Comparison of ENCODE assay signal across 1 cellular context in genomic region chr4:165112258-165113156, GRCh38.
A peak's percentile ranks its signal among the peaks of the same experiment; 100 is the strongest.
TF ChIP-seq lines count a peak whose summit lies in the region.

TMEM192 (minus strand) TSS chr4:165112860; CDS start chr4:165112773, 87 bp downstream.

TF ChIP-seq in GM12878, 131 proteins besides CTCF, POLR2A, EP300 and RAD21 (continued from another document and continues in another):
- TF ChIP-seq ZNF592 (IDR thresholded peaks at IDR 0.05) (no peak), ZBTB4 (CRISPR knock-in tag; IDR thresholded peaks at IDR 0.05) (no peak), CBX3 (IDR thresholded peaks at IDR 0.05; ENCODE audit: borderline replicate concordance, low read depth) (no peak), RCOR1 (conservative IDR thresholded peaks at IDR 0.05; ENCODE audit: low read depth, low read length) (no peak; the same call in 1 of the 2 replicates), LARP7 (IDR thresholded peaks at IDR 0.05) (peak; percentile 88), TBL1XR1 (IDR thresholded peaks at IDR 0.05; ENCODE audit: low read depth, low read length) (no peak), SIN3A (IDR thresholded peaks at IDR 0.05; ENCODE audit: low read depth, low read length) (no peak; the same call in 1 of the 2 replicates), SMC3 (IDR thresholded peaks at IDR 0.05; ENCODE audit: borderline replicate concordance, low read length) (no peak), NFXL1 (IDR thresholded peaks at IDR 0.05; ENCODE audit: borderline replicate concordance) (no peak), E2F8 (IDR thresholded peaks at IDR 0.05; ENCODE audit: low read depth, partially characterized antibody) (no peak), CREB1 (IDR thresholded peaks at IDR 0.05; ENCODE audit: low read depth) (peak; percentile 51), BCLAF1 (IDR thresholded peaks at IDR 0.05) (no peak), ZBTB40 (IDR thresholded peaks at IDR 0.05; ENCODE audit: borderline replicate concordance) (peak; percentile 83), TCF7 (IDR thresholded peaks at IDR 0.05; ENCODE audit: borderline replicate concordance) (no peak), RBBP5 (conservative IDR thresholded peaks at IDR 0.05) (no peak), EZH2 (IDR thresholded peaks at IDR 0.05; ENCODE audit: borderline replicate concordance, control insufficient read depth, low read depth, low read length) (no peak), PAX5 (IDR thresholded peaks at IDR 0.05; ENCODE audit: borderline replicate concordance, low read depth, low read length) (0 out of 2 replicates have a peak, but pooled peaks have one; percentile 23), ZNF687 (IDR thresholded peaks at IDR 0.05) (0 out of 2 replicates have a peak, but pooled peaks have one; percentile 59), MEF2B (IDR thresholded peaks at IDR 0.05; ENCODE audit: partially characterized antibody, poor library complexity, severe bottlenecking) (peak; percentile 52), RAD51 (IDR thresholded peaks at IDR 0.05) (peak; percentile 92), KAT2A (conservative IDR thresholded peaks at IDR 0.05; ENCODE audit: control insufficient read depth, low read depth, low read length) (no peak), CHD2 (IDR thresholded peaks at IDR 0.05; ENCODE audit: borderline replicate concordance, low read depth, low read length) (no peak), SPI1 (IDR thresholded peaks at IDR 0.05; ENCODE audit: borderline replicate concordance, insufficient read depth, low read depth, low read length) (peak; percentile 27; the same call in 1 of the 2 replicates), SREBF2 (IDR thresholded peaks at IDR 0.05; ENCODE audit: low read length) (no peak), SUZ12 (IDR thresholded peaks at IDR 0.05; ENCODE audit: unreplicated experiment) (no peak), MAX (IDR thresholded peaks at IDR 0.05; ENCODE audit: low read depth, low read length) (peak; percentile 91; the same call in 1 of the 2 replicates), NRF1 (conservative IDR thresholded peaks at IDR 0.05; ENCODE audit: low read depth, low read length) (no peak), RELB (IDR thresholded peaks at IDR 0.05; ENCODE audit: low read depth) (no peak), ATF7 (IDR thresholded peaks at IDR 0.05; ENCODE audit: low read depth) (no peak; the same call in 1 of the 2 replicates), SP1 (IDR thresholded peaks at IDR 0.05; ENCODE audit: low read depth, low read length) (peak; percentile 52), YBX1 (IDR thresholded peaks at IDR 0.05) (no peak), NR2C2 (IDR thresholded peaks at IDR 0.05; ENCODE audit: borderline replicate concordance, control insufficient read depth, insufficient read length, low read depth) (no peak), GABPA (IDR thresholded peaks at IDR 0.05; ENCODE audit: low read depth) (peak; percentile 83)
